In genomic region chr11:66289548-66290331, GRCh38 we compare ENCODE assay signal across 1 cellular context.
TF ChIP-seq lines count a peak whose summit lies in the region.

No MANE protein-coding gene starts in this region.

TF ChIP-seq in K562, 482 proteins besides CTCF, POLR2A, EP300 and RAD21 (continued from another document and continues in another):
- TF ChIP-seq POU5F1 (IDR thresholded peaks at IDR 0.05; ENCODE audit: borderline replicate concordance, low read depth, low read length, partially characterized antibody) = no peak
- peak; percentile 83; the same call in 1 of the 2 replicates for TF ChIP-seq ZNF12 (CRISPR knock-in tag; IDR thresholded peaks at IDR 0.05)
- peak; percentile 57; the same call in 1 of the 2 replicates for TF ChIP-seq CC2D1A (IDR thresholded peaks at IDR 0.05)
- TF ChIP-seq TRIM28 (IDR thresholded peaks at IDR 0.05) = 0 out of 2 replicates have a peak, but pooled peaks have one; percentile 36
- TF ChIP-seq SIN3B (IDR thresholded peaks at IDR 0.05; ENCODE audit: low read depth) = no peak
- no peak for TF ChIP-seq ZNF165 (CRISPR knock-in tag; IDR thresholded peaks at IDR 0.05; ENCODE audit: borderline replicate concordance)
- TF ChIP-seq RUNX1 (IDR thresholded peaks at IDR 0.05; ENCODE audit: low read depth) = no peak
- peak in 1 of 2 experiments; percentile 72; a peak in 1 of 4 replicates for TF ChIP-seq SRF (CRISPR knock-in tag; IDR thresholded peaks at IDR 0.05)
- TF ChIP-seq SREBF2 (CRISPR knock-in tag; IDR thresholded peaks at IDR 0.05) = no peak
- TF ChIP-seq TEAD4 (IDR thresholded peaks at IDR 0.05; ENCODE audit: low read length) = no peak
- TF ChIP-seq TEAD4 (CRISPR knock-in tag; IDR thresholded peaks at IDR 0.05; ENCODE audit: borderline replicate concordance) = peak; percentile 86; the same call in 1 of the 2 replicates
- peak; percentile 81; the same call in 1 of the 2 replicates for TF ChIP-seq NR2C2 (CRISPR knock-in tag; IDR thresholded peaks at IDR 0.05)
- TF ChIP-seq NR2C2 (tag; IDR thresholded peaks at IDR 0.05) = no peak
- 0 out of 2 replicates have a peak, but pooled peaks have one; percentile 89 for TF ChIP-seq NR1H2 (CRISPR knock-in tag; IDR thresholded peaks at IDR 0.05)
- TF ChIP-seq STAG1 (CRISPR knock-in tag; IDR thresholded peaks at IDR 0.05; ENCODE audit: borderline replicate concordance) = no peak
- no peak for TF ChIP-seq STAT5B (CRISPR knock-in tag; IDR thresholded peaks at IDR 0.05)
- no peak for TF ChIP-seq CHD2 (IDR thresholded peaks at IDR 0.05; ENCODE audit: low read depth, low read length)
- no peak for TF ChIP-seq JUN (IDR thresholded peaks at IDR 0.05; ENCODE audit: borderline replicate concordance, low read depth, low read length)
- TF ChIP-seq JUN (CRISPR knock-in tag; IDR thresholded peaks at IDR 0.05; ENCODE audit: borderline replicate concordance) = peak; percentile 72; the same call in 1 of the 2 replicates
- peak; percentile 84; the same call in 1 of the 2 replicates for TF ChIP-seq IRF1 (CRISPR knock-in tag; IDR thresholded peaks at IDR 0.05; ENCODE audit: borderline replicate concordance)
- TF ChIP-seq CGGBP1 (CRISPR knock-in tag; IDR thresholded peaks at IDR 0.05) = no peak
- TF ChIP-seq DMBX1 (CRISPR knock-in tag; IDR thresholded peaks at IDR 0.05; ENCODE audit: borderline replicate concordance) = peak; percentile 84
- peak; percentile 83; the same call in 1 of the 2 replicates for TF ChIP-seq IRF2 (CRISPR knock-in tag; IDR thresholded peaks at IDR 0.05)
- peak; percentile 89 for TF ChIP-seq FOXP4 (CRISPR knock-in tag; IDR thresholded peaks at IDR 0.05; ENCODE audit: borderline replicate concordance)
- TF ChIP-seq EP400 (IDR thresholded peaks at IDR 0.05) = peak; percentile 3; the same call in 1 of the 2 replicates
- no peak for TF ChIP-seq SMAD1 (IDR thresholded peaks at IDR 0.05; ENCODE audit: low read depth, low read length, partially characterized antibody)
- TF ChIP-seq PREB (CRISPR knock-in tag; IDR thresholded peaks at IDR 0.05) = no peak
- peak; percentile 48; the same call in 1 of the 2 replicates for TF ChIP-seq NBN (IDR thresholded peaks at IDR 0.05; ENCODE audit: low read depth)
- 0 out of 2 replicates have a peak, but pooled peaks have one; percentile 78 for TF ChIP-seq RERE (CRISPR knock-in tag; IDR thresholded peaks at IDR 0.05; ENCODE audit: borderline replicate concordance)
- peak in 2 of 3 experiments; percentile 54 to 77 for TF ChIP-seq YY1 (IDR thresholded peaks at IDR 0.05; ENCODE audit: borderline replicate concordance in 1 of 3, control insufficient read depth in 1 of 3, extremely low read depth in 1 of 3, insufficient read depth in 3 of 3, insufficient read length in 1 of 3, insufficient replicate concordance in 2 of 3, low read depth in 1 of 3, low read length in 2 of 3)
- TF ChIP-seq ZNF77 (CRISPR knock-in tag; IDR thresholded peaks at IDR 0.05) = no peak
- peak; percentile 69 for TF ChIP-seq ZBTB33 (CRISPR knock-in tag; IDR thresholded peaks at IDR 0.05)
- peak; percentile 62 for TF ChIP-seq ZNF146 (CRISPR knock-in tag; IDR thresholded peaks at IDR 0.05; ENCODE audit: unreplicated experiment)
- TF ChIP-seq SOX6 (IDR thresholded peaks at IDR 0.05) = 0 out of 2 replicates have a peak, but pooled peaks have one; percentile 0
- TF ChIP-seq PRDM10 (IDR thresholded peaks at IDR 0.05; ENCODE audit: partially characterized antibody) = no peak
- 0 out of 2 replicates have a peak, but pooled peaks have one; percentile 55 for TF ChIP-seq TFAP4 (CRISPR knock-in tag; IDR thresholded peaks at IDR 0.05; ENCODE audit: borderline replicate concordance)
- TF ChIP-seq CXXC5 (CRISPR knock-in tag; IDR thresholded peaks at IDR 0.05) = peak; percentile 14
- no peak for TF ChIP-seq ZNF644 (tag; IDR thresholded peaks at IDR 0.05; ENCODE audit: low read depth)
- TF ChIP-seq ZBTB43 (CRISPR knock-in tag; IDR thresholded peaks at IDR 0.05) = peak; percentile 68; the same call in 1 of the 2 replicates
- TF ChIP-seq CHD1 (IDR thresholded peaks at IDR 0.05; ENCODE audit: low read length) = peak; percentile 5
- TF ChIP-seq MIER1 (IDR thresholded peaks at IDR 0.05; ENCODE audit: low read depth) = peak; percentile 99
